In genomic region chr3:6362406-6362805, GRCh38 we compare ENCODE assay signal across 11 cellular contexts.
"Had no signal": no experiment of that assay in that cellular context is flagged by ENCODE, and none has a peak within 500 bp of the region (broad histone marks: within the 10 kb centered on the region; RNA-seq: fewer than 3 reads in every experiment).

No MANE protein-coding gene starts in this region.

- H2AFZ ChIP-seq: GM23248, GM23338 had no signal

- H3K4me3 ChIP-seq: GM23248, GM23338, HAP-1 had no signal

- DNase-seq: GM23248, GOT3, H7, H9, HCEC 1CT, HFFc6 had no signal

- H3K36me3 ChIP-seq: HAP-1 had no signal

- H3K27ac ChIP-seq: GM23248 had no signal

- H3K9me3 ChIP-seq: HAP-1 had no signal

- H3K4me2 ChIP-seq: GM23338 had no signal

- H3K4me1 ChIP-seq: HAP-1 had no signal

- ATAC-seq: GM23338, HCT116 had no signal

- FAIRE-seq: H1, H54 had no signal

- H3K9ac ChIP-seq: GM23248 had no signal
